Comparison of ENCODE assay signal across 8 cellular contexts in genomic region chr20:53660078-53660909, GRCh38.
A peak's percentile ranks its signal among the peaks of the same experiment; 100 is the strongest.
DNase-seq lines count a peak whose midpoint lies in the region; ATAC-seq lines count a peak whose summit lies in the region.

No MANE protein-coding gene starts in this region.

- DNase-seq in Right ventricle myocardium inferior (ENCODE audit: missing footprints) (no peak), cardiac septum (ENCODE audit: low spot score) (no peak), immature natural killer cell (no peak), NCI-H2029 (lab: John Stamatoyannopoulos, UW) (no peak)
- peak; percentile 55 for DNase-seq in activated naive CD4-positive, alpha-beta T cell treated with anti-CD3 and anti-CD28 coated beads, Interleukin-2, amount 50 U/mL, for 16 hours
- DNase-seq in stimulated activated CD4-positive, alpha-beta T cell treated with anti-CD3 and anti-CD28 coated beads, Interleukin-2, amount 100 ng/mL, for 4 hours (ENCODE audit: low read depth): peak; percentile 44

- no peaks in the 10 kb centered on the region for H3K9me3 Mint-ChIP-seq in immature natural killer cell

- peak overlapping the region in 4 of 6 donors; percentile 40 to 62 (median 43) for H3K27ac Mint-ChIP-seq in immature natural killer cell

- H3K36me3 Mint-ChIP-seq in immature natural killer cell: no peaks in the 10 kb centered on the region

- H3K27me3 Mint-ChIP-seq in immature natural killer cell (ENCODE audit: low read depth in 3 of 3): peaks cover 0 to 7% (median 0%) of the 10 kb centered on the region in 3 donors

- peak overlapping the region; percentile 71 to 85 (median 80) for H3K4me3 Mint-ChIP-seq in immature natural killer cell

- H3K4me1 Mint-ChIP-seq in immature natural killer cell: peaks cover 21 to 45% of the 10 kb centered on the region in 2 donors

- intact Hi-C loops in Right ventricle myocardium inferior (cut with DNase I) (no loop called here), cardiac septum (cut with DNase I) (no loop called here)

- ATAC-seq in Right ventricle myocardium inferior (peak; percentile 87), HG03139 (IDR thresholded peaks at IDR 0.05; ENCODE audit: unreplicated experiment) (no peak), HG02973 (IDR thresholded peaks at IDR 0.05; ENCODE audit: unreplicated experiment) (no peak)

Comparison
In these comparisons a context has a peak if more than half of its experiments do, and no peak if none do; other contexts are left out.
1. DNase-seq: peak in activated naive CD4-positive, alpha-beta T cell treated with anti-CD3 and anti-CD28 coated beads, Interleukin-2, amount 50 U/mL, for 16 hours (single experiment) and stimulated activated CD4-positive, alpha-beta T cell treated with anti-CD3 and anti-CD28 coated beads, Interleukin-2, amount 100 ng/mL, for 4 hours (single experiment); none in Right ventricle myocardium inferior (single experiment), cardiac septum (single experiment), immature natural killer cell (0 of 3) and NCI-H2029 (single experiment).